9 cellular contexts compared by ENCODE assay signal in genomic region chr14:60753264-60754126, GRCh38. TPM values are rescaled to one million over a fixed set of nuclear protein-coding genes. Genes with fewer than 3 reads are reported as not detected.
DNase-seq lines count a peak whose midpoint lies in the region; ATAC-seq and TF ChIP-seq lines count a peak whose summit lies in the region.
"Had no signal": no experiment of that assay in that cellular context is flagged by ENCODE, and none has a peak within 500 bp of the region (broad histone marks: within the 10 kb centered on the region; RNA-seq: fewer than 3 reads in every experiment).

No MANE protein-coding gene starts in this region.

- DNase-seq in activated gamma-delta T cell treated with Interleukin-2 at 50 U/mL for 16 hours (peak; percentile 44), activated gamma-delta T cell (lab: John Stamatoyannopoulos, UW) (no peak), left lung (no peak), NCI-H2227 (lab: John Stamatoyannopoulos, UW; ENCODE audit: unreplicated experiment) (no peak), occipital lobe (lab: John Stamatoyannopoulos, UW) (no peak), NCI-H524 treated with DMSO at 0.1 percent for 48 hours (lab: John Stamatoyannopoulos, UW) (no peak)
- peak; percentile 71 for DNase-seq in activated CD4-positive, alpha-beta T cell treated with anti-CD3 and anti-CD28 coated beads for 36 hours

- H3K36me3 Mint-ChIP-seq in activated CD4-positive, alpha-beta T cell treated with anti-CD3 and anti-CD28 coated beads for 36 hours (ENCODE audit: low read depth): peaks cover 1% of the 10 kb centered on the region

- ATAC-seq in HG03432 (IDR thresholded peaks at IDR 0.05; ENCODE audit: unreplicated experiment) (peak; percentile 98), left lung (peak; percentile 58)
- peak; percentile 94 for ATAC-seq in activated CD4-positive, alpha-beta T cell treated with anti-CD3 and anti-CD28 coated beads for 36 hours
- ATAC-seq: body of pancreas had no signal

- intact Hi-C loops in activated CD4-positive, alpha-beta T cell treated with anti-CD3 and anti-CD28 coated beads for 36 hours (cut with DNase I, micrococcal nuclease): loop anchor here (1.0 to 5.0 kb wide), 6 partner anchors 19 to 228 kb away; partner anchors contain the start of genes MNAT1 (in 2 of the 2), SLC38A6 (in 1 of the 2) and TRMT5 (in 1 of the 2)
- intact Hi-C loops in left lung (cut with DNase I): no loop called here

- CTCF ChIA-PET in activated CD4-positive, alpha-beta T cell treated with anti-CD3 and anti-CD28 coated beads for 36 hours (lab: Charles Lee): interaction anchor here (1.2 kb wide), 1 partner anchor 20 kb away, joined by 7 read pairs; no protein-coding TSS in a partner anchor

- POLR2A ChIA-PET in activated CD4-positive, alpha-beta T cell treated with anti-CD3 and anti-CD28 coated beads for 36 hours (lab: Charles Lee): interaction anchor here (0.6 kb wide), 1 partner anchor 569 kb away, joined by 3 read pairs; no protein-coding TSS in a partner anchor

- no peaks in the 10 kb centered on the region for H3K9me3 ChIP-seq in left lung
- H3K9me3 ChIP-seq: body of pancreas had no signal

- no peak overlapping the region for H3K27ac ChIP-seq in left lung
- H3K27ac ChIP-seq: body of pancreas had no signal

- H3K4me3 Mint-ChIP-seq in activated CD4-positive, alpha-beta T cell treated with anti-CD3 and anti-CD28 coated beads for 36 hours: peak overlapping the region; percentile 19

- H3K4me1 Mint-ChIP-seq in activated CD4-positive, alpha-beta T cell treated with anti-CD3 and anti-CD28 coated beads for 36 hours: peaks cover 40% of the 10 kb centered on the region

- peak overlapping the region; percentile 63 for H3K27ac Mint-ChIP-seq in activated CD4-positive, alpha-beta T cell treated with anti-CD3 and anti-CD28 coated beads for 36 hours

- H3K4me3 ChIP-seq in left lung: no peak overlapping the region
- H3K4me3 ChIP-seq: body of pancreas had no signal

- no peaks in the 10 kb centered on the region for H3K27me3 ChIP-seq in left lung
- H3K27me3 ChIP-seq: body of pancreas had no signal

- peaks cover 0 to 14% of the 10 kb centered on the region in 2 donors for H3K4me1 ChIP-seq in left lung
- H3K4me1 ChIP-seq: body of pancreas had no signal

- H3K9me3 Mint-ChIP-seq in activated CD4-positive, alpha-beta T cell treated with anti-CD3 and anti-CD28 coated beads for 36 hours (ENCODE audit: low read depth): no peaks in the 10 kb centered on the region

- no peak for TF ChIP-seq CTCF in left lung (IDR thresholded peaks at IDR 0.05)

- H3K36me3 ChIP-seq in left lung: no peaks in the 10 kb centered on the region

- peaks cover 12% of the 10 kb centered on the region for H3K27me3 Mint-ChIP-seq in activated CD4-positive, alpha-beta T cell treated with anti-CD3 and anti-CD28 coated beads for 36 hours

RNA-seq across cellular contexts. Expression of gene MNAT1, which starts 18.9 kb away (rescaled TPM):
- total RNA-seq in activated CD4-positive, alpha-beta T cell treated with anti-CD3 and anti-CD28 coated beads for 36 hours: 10 to 100 TPM; 36.2 to 40.3 TPM
- total RNA-seq in left lung (10 to 100 TPM; 21.6 to 22.7 TPM), occipital lobe (91.9 TPM)

RNA-seq across cellular contexts. Expression of gene SIX4, which starts 29.3 kb away (rescaled TPM):
- total RNA-seq in activated CD4-positive, alpha-beta T cell treated with anti-CD3 and anti-CD28 coated beads for 36 hours: under 1 TPM in 1 of 2 experiments, not detected in 1; 0.11 TPM
- total RNA-seq in left lung (1 to 10 TPM; 1.9 to 3.6 TPM), occipital lobe (0.78 TPM)

Comparison
In these comparisons a context has a peak if more than half of its experiments do, and no peak if none do; other contexts are left out.
1. DNase-seq: peak in activated gamma-delta T cell treated with Interleukin-2 at 50 U/mL for 16 hours (single experiment) and activated CD4-positive, alpha-beta T cell treated with anti-CD3 and anti-CD28 coated beads for 36 hours (single experiment); none in activated gamma-delta T cell (single experiment), left lung (0 of 2), NCI-H2227 (single experiment), occipital lobe (single experiment) and NCI-H524 treated with DMSO at 0.1 percent for 48 hours (single experiment).
2. intact Hi-C loops: an anchor here in activated CD4-positive, alpha-beta T cell treated with anti-CD3 and anti-CD28 coated beads for 36 hours (1.0 to 5.0 kb wide); none called in left lung.
3. Peak in every context shown above with its lines, with median percentiles within 50 percentile points of each other: ATAC-seq.